Comparison of ENCODE assay signal across 10 cellular contexts in the genomic region with DNA sequence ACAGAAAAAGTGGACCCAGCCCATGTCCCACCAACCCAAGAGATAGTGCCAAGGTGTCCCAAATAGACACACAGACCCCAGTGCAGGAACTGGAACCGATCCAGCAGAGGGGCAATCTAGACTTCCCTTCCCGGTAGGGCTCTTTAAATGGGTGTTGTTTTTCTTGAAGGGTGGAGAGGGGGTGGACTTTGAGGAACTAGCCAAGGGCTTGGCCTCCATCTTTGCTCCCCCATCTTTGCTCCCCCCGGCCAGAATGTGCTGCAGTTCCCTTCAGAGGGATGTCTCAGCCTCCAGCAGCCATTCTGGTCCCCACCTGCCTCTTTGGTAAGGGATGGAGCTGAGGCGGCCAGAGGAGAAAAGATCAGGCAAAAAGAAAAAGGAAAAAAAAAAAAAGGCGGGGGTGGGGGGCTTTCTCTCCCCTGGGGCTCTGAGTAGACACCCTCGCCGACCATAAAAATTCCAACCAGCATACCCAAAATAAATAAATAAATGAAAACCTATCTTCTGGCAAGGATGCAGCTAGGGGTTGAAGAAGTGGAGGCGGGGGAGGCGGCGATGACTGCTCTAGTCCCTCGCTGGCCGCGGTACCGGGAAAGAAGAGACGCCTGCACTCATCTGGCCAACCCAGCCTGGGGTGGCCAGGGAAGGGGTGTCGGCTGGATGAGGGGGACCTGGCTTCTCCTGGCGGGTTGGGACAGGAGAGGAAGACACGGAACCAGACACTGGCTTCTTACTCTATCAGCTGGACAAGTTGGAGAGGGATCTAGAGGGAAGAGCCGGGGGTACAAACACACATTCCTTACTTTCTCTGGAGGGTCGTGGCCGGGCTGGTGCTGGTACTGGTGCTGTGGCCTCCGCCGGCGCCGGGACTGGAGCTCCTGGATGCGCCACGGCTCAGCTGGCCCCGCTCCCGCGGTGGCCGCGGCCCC. TPM values are rescaled to one million over a fixed set of nuclear protein-coding genes. Genes with fewer than 3 reads are reported as not detected.
A peak's percentile ranks its signal among the peaks of the same experiment; 100 is the strongest.
DNase-seq lines count a peak whose midpoint lies in the region; ATAC-seq and TF ChIP-seq lines count a peak whose summit lies in the region.
"Had no signal": no experiment of that assay in that cellular context is flagged by ENCODE, and none has a peak within 500 bp of the region (broad histone marks: within the 10 kb centered on the region; RNA-seq: fewer than 3 reads in every experiment).

No MANE protein-coding gene starts in this region.

- peak overlapping the region; percentile 84 for H3K4me3 Mint-ChIP-seq in chondrocyte (ENCODE audit: unreplicated experiment)

- H3K9me3 ChIP-seq in mucosa of rectum (ENCODE audit: control insufficient read depth in 2 of 2, low read length in 2 of 2) (no peaks in the 10 kb centered on the region), vagina (no peaks in the 10 kb centered on the region)

- no peak for TF ChIP-seq CTCF in chondrocyte (IDR thresholded peaks at IDR 0.05)
- TF ChIP-seq CTCF in vagina (IDR thresholded peaks at IDR 0.05) = no peak

- H3K9ac ChIP-seq in mucosa of rectum (ENCODE audit: low read depth in 1 of 2, low read length in 2 of 2) = no peak overlapping the region

- no peak for ATAC-seq in activated CD4-positive, CD25-positive, alpha-beta regulatory T cell treated with anti-CD3 and anti-CD28 coated beads, Interleukin-2, amount 50 U/mL, for 24 hours

- H3K4me1 ChIP-seq in mucosa of rectum (ENCODE audit: control insufficient read depth in 2 of 2, insufficient read depth in 2 of 2, low read length in 2 of 2) (peaks cover 0 to 4% of the 10 kb centered on the region in 2 donors), vagina (peaks cover 24% of the 10 kb centered on the region)

- DNase-seq in stimulated activated CD4-positive, alpha-beta T cell treated with anti-CD3 and anti-CD28 coated beads, Interleukin-15, amount 100 ng/mL, for 24 hours = peak; percentile 12
- no peak for DNase-seq in stimulated activated CD4-positive, alpha-beta T cell treated with anti-CD3 and anti-CD28 coated beads, Interleukin-4, amount 100 ng/mL, for 24 hours
- DNase-seq in chondrocyte (ENCODE audit: low spot score) (no peak), vagina (ENCODE audit: extremely low spot score in 2 of 2) (no peak), NCI-H2107 (lab: John Stamatoyannopoulos, UW) (no peak), NCI-H1694 (lab: John Stamatoyannopoulos, UW) (no peak)
- DNase-seq: effector CD8-positive, alpha-beta T cell; NCI-H1436 treated with DMSO at 0.1 percent for 48 hours had no signal

- no peak overlapping the region for H3K27ac ChIP-seq in mucosa of rectum (ENCODE audit: low read depth in 2 of 2, low read length in 2 of 2)
- H3K27ac ChIP-seq in vagina = no peak overlapping the region

- H3K27me3 ChIP-seq in mucosa of rectum (ENCODE audit: control insufficient read depth in 2 of 2, insufficient read depth in 2 of 2, low read length in 2 of 2) (peaks cover 43 to 45% of the 10 kb centered on the region in 2 donors), vagina (peaks cover 10% of the 10 kb centered on the region)

- H3K9me3 Mint-ChIP-seq in chondrocyte (ENCODE audit: low read depth) = peaks cover 7% of the 10 kb centered on the region

- H3K4me3 ChIP-seq in mucosa of rectum (ENCODE audit: low read length in 2 of 2) (peak overlapping the region; percentile 37 to 66), vagina (peak overlapping the region; percentile 56 to 58)

- no peak overlapping the region for H3K27ac Mint-ChIP-seq in chondrocyte (ENCODE audit: unreplicated experiment)

- intact Hi-C loops in vagina (cut with DNase I) = loop anchor here (10.0 kb wide), 1 partner anchor 115 kb away; the partner anchor contains the start of gene HSD17B10

- H3K27me3 Mint-ChIP-seq in chondrocyte (ENCODE audit: low read depth) = peaks cover 17% of the 10 kb centered on the region

- H3K36me3 ChIP-seq in mucosa of rectum (ENCODE audit: control insufficient read depth in 2 of 2, insufficient read depth in 2 of 2, low read length in 2 of 2) (no peaks in the 10 kb centered on the region), vagina (no peaks in the 10 kb centered on the region)

- peaks cover 16% of the 10 kb centered on the region for H3K4me1 Mint-ChIP-seq in chondrocyte (ENCODE audit: low read depth)

- no peak for TF ChIP-seq POLR2A in vagina (IDR thresholded peaks at IDR 0.05)

- no peaks in the 10 kb centered on the region for H3K36me3 Mint-ChIP-seq in chondrocyte (ENCODE audit: low read depth)

RNA-seq across cellular contexts. Expression of gene IQSEC2, which starts 38.5 kb away (rescaled TPM):
- total RNA-seq in chondrocyte = 8.0 to 11.6 TPM (median 8.2 TPM) in 3 replicates
- 22.8 TPM for total RNA-seq in vagina
